In genomic region chr2:231891514-231891905, GRCh38 we compare ENCODE assay signal across 24 cellular contexts. TPM values are rescaled to one million over a fixed set of nuclear protein-coding genes. Genes with fewer than 3 reads are reported as not detected.
"Had no signal": no experiment of that assay in that cellular context is flagged by ENCODE, and none has a peak within 500 bp of the region (broad histone marks: within the 10 kb centered on the region; RNA-seq: fewer than 3 reads in every experiment).

No MANE protein-coding gene starts in this region.

- H3K27me3 ChIP-seq: colonic mucosa, pancreas had no signal

- FAIRE-seq: keratinocyte, pancreas had no signal

- ATAC-seq: gastrocnemius medialis; left ventricle myocardium superior; sciatic nerve; stimulated activated effector memory CD8-positive, alpha-beta T cell treated with anti-CD3 and anti-CD28 coated beads, Interleukin-12 subunit alpha, Interleukin-12 subunit beta, amount 100 ng/mL, for 72 hours had no signal

- H3K4me1 ChIP-seq: colonic mucosa, gastrocnemius medialis, lower lobe of right lung, stomach, transverse colon had no signal

- H3K9me3 ChIP-seq: colonic mucosa, gastrocnemius medialis, lower lobe of right lung, mucosa of descending colon, pancreas, thoracic aorta, transverse colon had no signal

- H3K4me3 ChIP-seq: colonic mucosa, gastrocnemius medialis, lower lobe of right lung, mucosa of descending colon, pancreas, smooth muscle cell, stomach, thoracic aorta, transverse colon had no signal

- H3K36me3 ChIP-seq: colonic mucosa, gastrocnemius medialis, lower lobe of right lung, pancreas, stomach, thoracic aorta, transverse colon had no signal

- H3K27ac ChIP-seq: colonic mucosa, epithelial cell of prostate, gastrocnemius medialis, lower lobe of right lung, pancreas, stomach, thoracic aorta, transverse colon had no signal

- H3K4me2 ChIP-seq: smooth muscle cell had no signal

- DNase-seq: colonic mucosa; effector CD8-positive, alpha-beta T cell; endodermal cell; foreskin fibroblast; gastrocnemius medialis; left ventricle myocardium superior; lower lobe of right lung; mucosa of descending colon; naive B cell; nucleus accumbens; stimulated activated CD4-positive, alpha-beta T cell treated with anti-CD3 and anti-CD28 coated beads, Interleukin-12 subunit alpha, Interleukin-12 subunit beta, amount 100 ng/mL, for 4 hours; stimulated activated CD4-positive, alpha-beta T cell treated with anti-CD3 and anti-CD28 coated beads, Interleukin-2, amount 100 ng/mL, for 24 hours; stimulated activated CD4-positive, alpha-beta T cell treated with anti-CD3 and anti-CD28 coated beads, Interleukin-4, amount 100 ng/mL, for 24 hours; stimulated activated naive CD4-positive, alpha-beta T cell treated with Interleukin-2 at 50 U/mL for 16 hours; stomach; transverse colon had no signal

RNA-seq across cellular contexts. Expression of gene NPPC, which starts 34.7 kb away (rescaled TPM):
- total RNA-seq: gastrocnemius medialis, lower lobe of right lung, pancreas, progenitor cell of endocrine pancreas, smooth muscle cell, thoracic aorta had no signal
- polyA plus RNA-seq: keratinocyte had no signal
